Comparison of ENCODE assay signal across 18 cellular contexts in the genomic region with DNA sequence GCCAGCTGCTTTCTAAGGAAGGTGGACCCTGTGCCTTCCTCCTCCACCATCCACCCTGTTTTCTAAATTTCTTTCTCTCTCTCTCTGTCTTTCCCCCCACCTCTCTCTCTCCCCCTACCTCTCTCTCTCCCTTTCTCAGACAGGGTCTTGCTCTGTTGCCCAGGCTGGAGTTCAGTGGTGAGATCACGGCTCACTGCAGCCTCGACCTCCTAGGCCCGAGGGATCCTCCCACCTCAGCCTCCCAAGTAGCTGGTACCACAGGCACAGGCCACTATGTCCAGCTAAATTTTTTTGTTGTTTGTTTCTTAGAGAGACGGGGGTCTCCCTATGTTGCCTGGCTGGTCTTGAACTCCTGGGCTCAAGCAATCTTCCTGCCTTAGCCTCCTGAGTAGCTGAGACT. TPM values are rescaled to one million over a fixed set of nuclear protein-coding genes. Genes with fewer than 3 reads are reported as not detected.
DNase-seq lines count a peak whose midpoint lies in the region; ATAC-seq, FAIRE-seq and TF ChIP-seq lines count a peak whose summit lies in the region.
"Had no signal": no experiment of that assay in that cellular context is flagged by ENCODE, and none has a peak within 500 bp of the region (broad histone marks: within the 10 kb centered on the region; RNA-seq: fewer than 3 reads in every experiment).

No MANE protein-coding gene starts in this region.

- H3K27me3 Mint-ChIP-seq in nephron progenitor cell (ENCODE audit: low read depth, poor library complexity), result no peaks in the 10 kb centered on the region
- H3K27me3 Mint-ChIP-seq: IgD-negative memory B cell had no signal

- no peaks in the 10 kb centered on the region for H3K36me3 ChIP-seq in BLaER1 treated with 17β-estradiol and CSF1 and Interleukin-3, amounts not matched to agents 10 nM and 100 nM
- H3K36me3 ChIP-seq in K562 (ENCODE audit: control insufficient read depth, insufficient read depth, low read length) (no peaks in the 10 kb centered on the region), thyroid gland (no peaks in the 10 kb centered on the region), right atrium auricular region (no peaks in the 10 kb centered on the region)
- H3K36me3 ChIP-seq: HAP-1 had no signal

- POLR2A ChIA-PET in K562 (lab: Yijun Ruan, JAX), result interaction anchor here (0.9 to 1.0 kb wide), 2 partner anchors 239 to 241 kb away, joined by 3 to 4 read pairs; a partner anchor contains a TSS

- no peak for TF ChIP-seq CTCF in K562 (IDR thresholded peaks at IDR 0.05 in 2 of 3, conservative IDR thresholded peaks at IDR 0.05 in 1 of 3; ENCODE audit: insufficient read depth in 2 of 3, low read depth in 1 of 3, low read length in 3 of 3)
- no peak for TF ChIP-seq CTCF in nephron progenitor cell (IDR thresholded peaks at IDR 0.05)
- TF ChIP-seq CTCF in thyroid gland (IDR thresholded peaks at IDR 0.05), result no peak
- no peak for TF ChIP-seq CTCF in right atrium auricular region (IDR thresholded peaks at IDR 0.05)

- no peaks in the 10 kb centered on the region for H3K9me1 ChIP-seq in K562 (ENCODE audit: control insufficient read depth, insufficient read depth, low read length)

- no peak for FAIRE-seq in K562 (lab: Jason Lieb, UNC)
- FAIRE-seq: HTR-8/SVneo had no signal

- no peak for TF ChIP-seq EP300 in K562 (IDR thresholded peaks at IDR 0.05; ENCODE audit: low read length)

- no TSS peak for BruUV-seq in K562 (replicated peaks; lab: Mats Ljungman, UMichigan)

- CTCF ChIA-PET in K562 (lab: Yijun Ruan, JAX; ENCODE audit: low intra/inter-chr PET ratio), result interaction anchor here (0.7 kb wide), 1 partner anchor 473 kb away, joined by 3 read pairs; no protein-coding TSS in a partner anchor

- H3K36me3 Mint-ChIP-seq in nephron progenitor cell (ENCODE audit: low read depth), result no peaks in the 10 kb centered on the region
- H3K36me3 Mint-ChIP-seq: CD4-positive, alpha-beta memory T cell; IgD-negative memory B cell had no signal

- no peak for TF ChIP-seq RAD21 in K562 (CRISPR knock-in tag; conservative IDR thresholded peaks at IDR 0.05 in 1 of 2, IDR thresholded peaks at IDR 0.05 in 1 of 2)

- in situ Hi-C loops in K562 (cut with MboI), result loop anchor here (25.0 kb wide), 1 partner anchor 473 kb away; no protein-coding TSS in a partner anchor

- H3K9me3 ChIP-seq in BLaER1 treated with 17β-estradiol and CSF1 and Interleukin-3, amounts not matched to agents 10 nM and 100 nM (replicated peaks in 1 of 11), result peaks cover 0 to 8% (median 0%) of the 10 kb centered on the region in 11 experiments; a peak in 6 of 22 replicates
- H3K9me3 ChIP-seq in K562 (replicated peaks; ENCODE audit: control insufficient read depth, insufficient read depth, low read depth, low read length) (no peaks in the 10 kb centered on the region), thyroid gland (no peaks in the 10 kb centered on the region), right atrium auricular region (no peaks in the 10 kb centered on the region)
- H3K9me3 ChIP-seq: HAP-1 had no signal

- H3K4me3 ChIP-seq in BLaER1 treated with 17β-estradiol and CSF1 and Interleukin-3, amounts not matched to agents 10 nM and 100 nM, result no peak overlapping the region
- H3K4me3 ChIP-seq in K562 (no peak overlapping the region), thyroid gland (replicated peaks in 1 of 3) (no peak overlapping the region), right atrium auricular region (no peak overlapping the region)
- H3K4me3 ChIP-seq: HAP-1 had no signal

- H3K27ac Mint-ChIP-seq in nephron progenitor cell, result peak overlapping the region; percentile 39
- H3K27ac Mint-ChIP-seq: B cell; CD4-positive, alpha-beta memory T cell; IgD-negative memory B cell had no signal

- peak overlapping the region; percentile 82; the same call in 1 of the 2 replicates for H2AFZ ChIP-seq in K562 (ENCODE audit: low read depth, low read length)

- H3K27ac ChIP-seq in BLaER1 treated with 17β-estradiol and CSF1 and Interleukin-3, amounts not matched to agents 10 nM and 100 nM, result no peak overlapping the region
- H3K27ac ChIP-seq in K562 (ENCODE audit: extremely low read depth, low read depth, low read length), result no peak overlapping the region
- peak overlapping the region; percentile 77 to 94 (median 91) for H3K27ac ChIP-seq in thyroid gland
- no peak overlapping the region for H3K27ac ChIP-seq in right atrium auricular region
- H3K27ac ChIP-seq: C4-2B, HL-60 had no signal

- H3K9me3 Mint-ChIP-seq in nephron progenitor cell, result peaks cover 8% of the 10 kb centered on the region
- H3K9me3 Mint-ChIP-seq: IgD-negative memory B cell had no signal

- no peak overlapping the region for H3K4me3 Mint-ChIP-seq in nephron progenitor cell
- H3K4me3 Mint-ChIP-seq: B cell; CD4-positive, alpha-beta memory T cell; IgD-negative memory B cell had no signal

- peak overlapping the region in 9 of 11 experiments; percentile 7 to 65 (median 31); a peak in 10 of 22 replicates for H3K4me2 ChIP-seq in BLaER1 treated with 17β-estradiol and CSF1 and Interleukin-3, amounts not matched to agents 10 nM and 100 nM
- no peak overlapping the region for H3K4me2 ChIP-seq in K562 (ENCODE audit: insufficient read depth, low read length)

- H4K20me1 ChIP-seq in BLaER1 treated with 17β-estradiol and CSF1 and Interleukin-3, amounts not matched to agents 10 nM and 100 nM, result no peaks in the 10 kb centered on the region
- no peaks in the 10 kb centered on the region for H4K20me1 ChIP-seq in K562 (replicated peaks; ENCODE audit: control insufficient read depth, insufficient read depth, low read length)

- no peak overlapping the region for H3K9ac ChIP-seq in BLaER1 treated with 17β-estradiol and CSF1 and Interleukin-3, amounts not matched to agents 10 nM and 100 nM
- H3K9ac ChIP-seq in K562 (ENCODE audit: insufficient read depth in 1 of 2, low read depth in 2 of 2, low read length in 2 of 2), result no peak overlapping the region

- H3K79me2 ChIP-seq in K562 (ENCODE audit: control insufficient read depth, insufficient read depth, low read length), result no peaks in the 10 kb centered on the region

- no peak for TF ChIP-seq POLR2A in K562 (conservative IDR thresholded peaks at IDR 0.05)
- no peak for TF ChIP-seq POLR2A in thyroid gland (IDR thresholded peaks at IDR 0.05)

- peaks cover 0 to 3% (median 0%) of the 10 kb centered on the region in 11 experiments; a peak in 1 of 22 replicates for H3K27me3 ChIP-seq in BLaER1 treated with 17β-estradiol and CSF1 and Interleukin-3, amounts not matched to agents 10 nM and 100 nM
- H3K27me3 ChIP-seq in K562 (ENCODE audit: control insufficient read depth in 2 of 2, insufficient read depth in 2 of 2, low read length in 2 of 2) (no peaks in the 10 kb centered on the region), thyroid gland (no peaks in the 10 kb centered on the region), right atrium auricular region (no peaks in the 10 kb centered on the region)

- H3K4me1 Mint-ChIP-seq in nephron progenitor cell, result peaks cover 10% of the 10 kb centered on the region

- intact Hi-C loops in K562 (cut with micrococcal nuclease) (no loop called here), thyroid gland (cut with DNase I) (no loop called here)

- WGBS in K562 (ENCODE audit: insufficient coverage, low coverage, missing lambda C conversion rate), result 31% methylated on average over 4 of the region's 4 CpGs
- WGBS in thyroid gland, 2 donors, result 75 to 78% methylated on average over 4 of the region's 4 CpGs

- peaks cover 16 to 27% (median 19%) of the 10 kb centered on the region in 10 experiments for H3K4me1 ChIP-seq in BLaER1 treated with 17β-estradiol and CSF1 and Interleukin-3, amounts not matched to agents 10 nM and 100 nM
- no peaks in the 10 kb centered on the region for H3K4me1 ChIP-seq in K562 (replicated peaks in 1 of 2; ENCODE audit: control insufficient read depth in 2 of 2, insufficient read depth in 2 of 2, low read length in 2 of 2)
- peaks cover 24 to 32% of the 10 kb centered on the region in 2 donors for H3K4me1 ChIP-seq in thyroid gland
- no peaks in the 10 kb centered on the region for H3K4me1 ChIP-seq in right atrium auricular region

- ATAC-seq in K562 (no peak), HG02763 (IDR thresholded peaks at IDR 0.05; ENCODE audit: unreplicated experiment) (no peak), esophagus mucosa (no peak)

- no peak for DNase-seq in K562 (ENCODE audit: extremely low read depth in 1 of 4, low spot score in 3 of 4)
- DNase-seq in nephron progenitor cell, result no peak
- DNase-seq in thyroid gland, result no peak
- no peak for DNase-seq in right atrium auricular region (ENCODE audit: low spot score)
- DNase-seq: CD4-positive, alpha-beta memory T cell; DMS153; DMS79; GF-D8; KG1 had no signal

TF ChIP-seq in K562, 482 proteins besides CTCF, POLR2A, EP300 and RAD21 (continues in another document):
- TF ChIP-seq, protein P1, sequence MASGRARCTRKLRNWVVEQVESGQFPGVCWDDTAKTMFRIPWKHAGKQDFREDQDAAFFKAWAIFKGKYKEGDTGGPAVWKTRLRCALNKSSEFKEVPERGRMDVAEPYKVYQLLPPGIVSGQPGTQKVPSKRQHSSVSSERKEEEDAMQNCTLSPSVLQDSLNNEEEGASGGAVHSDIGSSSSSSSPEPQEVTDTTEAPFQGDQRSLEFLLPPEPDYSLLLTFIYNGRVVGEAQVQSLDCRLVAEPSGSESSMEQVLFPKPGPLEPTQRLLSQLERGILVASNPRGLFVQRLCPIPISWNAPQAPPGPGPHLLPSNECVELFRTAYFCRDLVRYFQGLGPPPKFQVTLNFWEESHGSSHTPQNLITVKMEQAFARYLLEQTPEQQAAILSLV (tag; IDR thresholded peaks at IDR 0.05), result no peak
- no peak for TF ChIP-seq PML (IDR thresholded peaks at IDR 0.05; ENCODE audit: low read length)

RNA-seq across cellular contexts. Expression of a gene that starts 59.8 kb away (rescaled TPM):
- 206 and 247 TPM in 2 replicates for total RNA-seq in K562 (2011; cell fraction: chromatin; rRNA removed; ENCODE audit: low replicate concordance)
- 93.6 and 103 TPM in 2 replicates for total RNA-seq in K562 (2011; cell fraction: nucleolus; rRNA removed)
- 120 and 144 TPM in 2 replicates for total RNA-seq in K562 (2011; cell fraction: nucleoplasm; rRNA removed)
- total RNA-seq in K562 (2014; rRNA removed) (54.6 and 61.6 TPM in 2 replicates), K562 (2014; rRNA removed; fragmentation: Illumina TruSeq; extraction: Trizol) (90.6 and 106 TPM in 2 replicates), K562 (2015; rRNA removed; fragmentation: Illumina TruSeq; extraction: Trizol) (68.5 and 69.6 TPM in 2 replicates), K562 (2021) (89.4 and 99.3 TPM in 2 replicates), thyroid gland (100 to 1,000 TPM in 2 of 4 donors, 10 to 100 TPM in 2; 69.8 to 202 (median 97.0) TPM), esophagus mucosa (54.0 TPM), right atrium auricular region (10 to 100 TPM in 1 of 2 donors, 1 to 10 TPM in 1; 8.6 to 14.1 TPM)
- polyA plus RNA-seq in K562 (2011; rRNA removed) (53.5 and 54.6 TPM in 2 replicates), K562 (2014; fragmentation: Illumina TruSeq; extraction: Trizol) (24.1 and 24.8 TPM in 2 replicates), K562 (2014; fragmentation: Nextera tagmentation; extraction: Ambion mirVana) (10 to 100 TPM in 1 of 2 experiments, 1 to 10 TPM in 1; 7.8 to 30.2 TPM), K562 (2014; rRNA removed) (20.2 and 24.9 TPM in 2 replicates)
- polyA plus RNA-seq in K562 (2011; cell fraction: cytosol; rRNA removed), result 28.3 and 33.4 TPM in 2 replicates
- 48.4 and 72.1 TPM in 2 replicates for polyA plus RNA-seq in K562 (2011; cell fraction: nucleus; rRNA removed)
- polyA plus RNA-seq in K562 (2012), result 18.9 and 21.5 TPM in 2 replicates
- polyA minus RNA-seq in K562 (2011; rRNA and poly(A)+ RNA removed), result 207 and 259 TPM in 2 replicates
- 91.1 and 132 TPM in 2 replicates for polyA minus RNA-seq in K562 (2011; cell fraction: cytosol; rRNA and poly(A)+ RNA removed)
- polyA minus RNA-seq in K562 (2011; cell fraction: nucleus; rRNA and poly(A)+ RNA removed), result 127 and 151 TPM in 2 replicates
- total RNA-seq: B cell; CD4-positive, alpha-beta memory T cell had no signal
- polyA plus RNA-seq: CD4-positive, alpha-beta memory T cell had no signal

Comparison
In these comparisons a context has a peak if more than half of its experiments do, and no peak if none do; other contexts are left out.
1. H3K27ac ChIP-seq: peak in thyroid gland (3 of 3); none in BLaER1 treated with 17β-estradiol and CSF1 and Interleukin-3, amounts not matched to agents 10 nM and 100 nM (0 of 11), K562 (single experiment) and right atrium auricular region (0 of 2).